ENCODE assay signal across 8 cellular contexts in the genomic region with DNA sequence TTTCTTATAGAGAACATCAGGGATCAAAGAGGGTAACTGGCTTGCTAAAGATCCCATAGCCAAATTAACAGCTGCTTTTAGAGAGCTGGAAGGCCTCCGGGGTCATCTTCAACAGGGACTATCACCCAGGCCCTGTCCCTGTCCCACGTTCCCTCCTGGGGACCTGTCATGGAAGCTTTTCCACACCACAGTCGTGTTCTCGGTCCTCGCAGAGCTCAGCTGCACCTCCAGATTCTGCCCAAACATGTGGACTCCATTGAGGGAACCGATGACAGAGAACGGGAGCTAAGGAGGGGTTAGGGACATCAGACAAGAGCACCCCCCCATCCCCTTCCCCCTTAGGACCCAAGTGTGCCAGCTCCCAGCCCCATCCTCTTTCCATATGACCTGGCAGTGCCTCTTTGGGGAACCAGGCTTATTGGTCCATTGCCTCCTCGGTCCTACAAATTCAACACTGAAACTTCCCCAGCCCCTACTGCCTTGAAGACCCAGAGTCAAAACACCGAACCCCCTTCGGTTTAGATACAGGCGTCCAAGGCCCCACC. TPM values are rescaled to one million over a fixed set of nuclear protein-coding genes. Genes with fewer than 3 reads are reported as not detected.
DNase-seq lines count a peak whose midpoint lies in the region; ATAC-seq and TF ChIP-seq lines count a peak whose summit lies in the region.

No MANE protein-coding gene starts in this region.

- H3K4me3 ChIP-seq in adrenal gland, result peak overlapping the region; percentile 63 to 100 (median 85)
- H3K4me3 ChIP-seq in left lung, result peak overlapping the region; percentile 54 to 65
- H3K4me3 ChIP-seq in thoracic aorta, result peak overlapping the region; percentile 83

- peak overlapping the region; percentile 77 for H3K4me3 Mint-ChIP-seq in activated CD4-positive, alpha-beta T cell treated with anti-CD3 and anti-CD28 coated beads for 36 hours

- H3K4me1 ChIP-seq in adrenal gland (replicated peaks in 1 of 2), result peaks cover 14 to 32% of the 10 kb centered on the region in 2 donors
- peaks cover 7 to 26% of the 10 kb centered on the region in 2 donors for H3K4me1 ChIP-seq in left lung
- H3K4me1 ChIP-seq in thoracic aorta (ENCODE audit: control insufficient read depth in 1 of 2, low read depth in 2 of 2), result peaks cover 18 to 33% of the 10 kb centered on the region in 2 donors

- WGBS in adrenal gland, 4 donors, result 43 to 73% (median 51%) methylated on average over 4 to 11 of the region's 11 CpGs

- no peaks in the 10 kb centered on the region for H3K27me3 Mint-ChIP-seq in activated CD4-positive, alpha-beta T cell treated with anti-CD3 and anti-CD28 coated beads for 36 hours

- CTCF ChIA-PET in activated CD4-positive, alpha-beta T cell treated with anti-CD3 and anti-CD28 coated beads for 36 hours (lab: Charles Lee), result interaction anchor here (0.7 kb wide), 1 partner anchor 38 kb away, joined by 3 read pairs; no protein-coding TSS in a partner anchor

- H3K27ac ChIP-seq in adrenal gland (peak overlapping the region in 4 of 5 donors; percentile 61 to 92 (median 78)), left lung (peak overlapping the region; percentile 91 to 95), thoracic aorta (peak overlapping the region; percentile 73 to 84)

- no peaks in the 10 kb centered on the region for H3K9me3 Mint-ChIP-seq in activated CD4-positive, alpha-beta T cell treated with anti-CD3 and anti-CD28 coated beads for 36 hours (ENCODE audit: low read depth)

- no peaks in the 10 kb centered on the region for H3K9me3 ChIP-seq in adrenal gland (replicated peaks in 1 of 3)
- no peaks in the 10 kb centered on the region for H3K9me3 ChIP-seq in left lung
- H3K9me3 ChIP-seq in thoracic aorta, result no peaks in the 10 kb centered on the region

- H3K27ac Mint-ChIP-seq in activated CD4-positive, alpha-beta T cell treated with anti-CD3 and anti-CD28 coated beads for 36 hours, result peak overlapping the region; percentile 97

- POLR2A ChIA-PET in activated CD4-positive, alpha-beta T cell treated with anti-CD3 and anti-CD28 coated beads for 36 hours (lab: Charles Lee), result interaction anchor here (0.5 to 0.7 kb wide), 3 partner anchors 38 to 171 kb away, joined by 3 read pairs; partner anchors contain the start of genes PTOV1 and SCAF1

- no peak for ATAC-seq in activated CD4-positive, alpha-beta T cell treated with anti-CD3 and anti-CD28 coated beads for 36 hours
- ATAC-seq in left lung (no peak), thoracic aorta (ENCODE audit: insufficient number of reproducible peaks, low FRiP score, low read depth) (no peak), HG03045 (IDR thresholded peaks at IDR 0.05; ENCODE audit: unreplicated experiment) (no peak), HG03354 (IDR thresholded peaks at IDR 0.05; ENCODE audit: poor library complexity, severe bottlenecking, unreplicated experiment) (no peak)

- H3K36me3 ChIP-seq in adrenal gland (replicated peaks in 1 of 2) (no peaks in the 10 kb centered on the region), left lung (no peaks in the 10 kb centered on the region), thoracic aorta (peaks cover under 1% of the 10 kb centered on the region)

- no peaks in the 10 kb centered on the region for H3K27me3 ChIP-seq in adrenal gland
- no peaks in the 10 kb centered on the region for H3K27me3 ChIP-seq in left lung
- H3K27me3 ChIP-seq in thoracic aorta (replicated peaks; ENCODE audit: insufficient read depth), result no peaks in the 10 kb centered on the region

- intact Hi-C loops in activated CD4-positive, alpha-beta T cell treated with anti-CD3 and anti-CD28 coated beads for 36 hours (cut with DNase I, micrococcal nuclease), result loop anchor here (2.0 to 5.0 kb wide), 5 partner anchors 38 to 316 kb away; partner anchors contain the start of genes RPS11 (in 2 of the 2), AKT1S1 (in 1 of the 2), PTOV1 (in 1 of the 2) and TBC1D17 (in 1 of the 2)
- intact Hi-C loops in adrenal gland (cut with DNase I) (no loop called here), left lung (cut with DNase I) (no loop called here)

- TF ChIP-seq CTCF in adrenal gland (IDR thresholded peaks at IDR 0.05) (no peak), left lung (IDR thresholded peaks at IDR 0.05) (no peak), thoracic aorta (IDR thresholded peaks at IDR 0.05) (no peak)

- peaks cover 32% of the 10 kb centered on the region for H3K4me1 Mint-ChIP-seq in activated CD4-positive, alpha-beta T cell treated with anti-CD3 and anti-CD28 coated beads for 36 hours

- TF ChIP-seq POLR2A in adrenal gland (IDR thresholded peaks at IDR 0.05), result no peak

- DNase-seq in activated CD4-positive, alpha-beta T cell treated with anti-CD3 and anti-CD28 coated beads for 36 hours, result no peak
- no peak for DNase-seq in activated CD4-positive, alpha-beta T cell treated with anti-CD3 and anti-CD28 coated beads, Interleukin-2, amount 50 U/mL, for 1 hour
- DNase-seq in adrenal gland (peak in 2 of 7 donors; percentile 23 to 32), left lung (no peak), thoracic aorta (ENCODE audit: low spot score) (no peak), NCI-H146 treated with DMSO at 0.1 percent for 48 hours (lab: John Stamatoyannopoulos, UW; ENCODE audit: unreplicated experiment) (no peak)

- H3K36me3 Mint-ChIP-seq in activated CD4-positive, alpha-beta T cell treated with anti-CD3 and anti-CD28 coated beads for 36 hours (ENCODE audit: low read depth), result peaks cover 3% of the 10 kb centered on the region

RNA-seq across cellular contexts. Expression of gene FUZ, which starts 0.6 kb away (rescaled TPM):
- total RNA-seq in activated CD4-positive, alpha-beta T cell treated with anti-CD3 and anti-CD28 coated beads for 36 hours, result 10 to 100 TPM; 15.6 to 18.8 TPM
- total RNA-seq in adrenal gland (10 to 100 TPM; 22.0 to 72.5 (median 45.7) TPM), left lung (10 to 100 TPM; 15.3 to 19.5 TPM), thoracic aorta (10 to 100 TPM; 23.6 to 27.3 TPM)
- polyA plus RNA-seq in adrenal gland, result 10 to 100 TPM in 2 of 3 donors, 1 to 10 TPM in 1; 7.6 to 62.0 (median 47.7) TPM

RNA-seq across cellular contexts. Expression of gene MED25, which starts 5.6 kb away (rescaled TPM):
- 10 to 100 TPM; 39.6 to 49.9 TPM for total RNA-seq in activated CD4-positive, alpha-beta T cell treated with anti-CD3 and anti-CD28 coated beads for 36 hours
- 100 to 1,000 TPM in 5 of 8 donors, 10 to 100 TPM in 3; 78.3 to 211 (median 107) TPM for total RNA-seq in adrenal gland
- 100 to 1,000 TPM in 2 of 3 donors, 10 to 100 TPM in 1; 71.2 to 457 (median 299) TPM for polyA plus RNA-seq in adrenal gland
- 10 to 100 TPM; 52.1 to 57.1 TPM for total RNA-seq in left lung
- 10 to 100 TPM; 29.8 to 37.0 TPM for total RNA-seq in thoracic aorta

RNA-seq across cellular contexts. Expression of gene PTOV1, which starts 38.4 kb away (rescaled TPM):
- 100 to 1,000 TPM in 1 of 2 experiments, 10 to 100 TPM in 1; 76.9 to 104 TPM for total RNA-seq in activated CD4-positive, alpha-beta T cell treated with anti-CD3 and anti-CD28 coated beads for 36 hours
- 100 to 1,000 TPM; 163 to 568 (median 275) TPM for total RNA-seq in adrenal gland
- 100 to 1,000 TPM in 2 of 3 donors, 10 to 100 TPM in 1; 78.7 to 620 (median 409) TPM for polyA plus RNA-seq in adrenal gland
- 100 to 1,000 TPM in 1 of 2 donors, 10 to 100 TPM in 1; 96.0 to 133 TPM for total RNA-seq in left lung
- total RNA-seq in thoracic aorta, result 10 to 100 TPM; 62.9 to 72.2 TPM

RNA-seq across cellular contexts. Expression of gene AP2A1, which starts 45.7 kb away (rescaled TPM):
- total RNA-seq in activated CD4-positive, alpha-beta T cell treated with anti-CD3 and anti-CD28 coated beads for 36 hours, result 100 to 1,000 TPM in 1 of 2 experiments, 10 to 100 TPM in 1; 79.4 to 102 TPM
- 100 to 1,000 TPM; 199 to 455 (median 265) TPM for total RNA-seq in adrenal gland
- polyA plus RNA-seq in adrenal gland, result 100 to 1,000 TPM in 1 of 3 donors, 10 to 100 TPM in 2; 71.5 to 131 (median 90.3) TPM
- 10 to 100 TPM; 84.9 to 87.6 TPM for total RNA-seq in left lung
- 10 to 100 TPM; 81.1 to 89.7 TPM for total RNA-seq in thoracic aorta

RNA-seq across cellular contexts. Expression of gene TSKS, which starts 49.4 kb away (rescaled TPM):
- total RNA-seq in activated CD4-positive, alpha-beta T cell treated with anti-CD3 and anti-CD28 coated beads for 36 hours, result 1 to 10 TPM; 1.9 to 2.1 TPM
- under 1 TPM in 4 of 8 donors, not detected in 4; 0.14 to 0.47 (median 0.35) TPM for total RNA-seq in adrenal gland
- polyA plus RNA-seq in adrenal gland, result 1 to 10 TPM in 1 of 3 donors, under 1 TPM in 1, not detected in 1; 0.94 to 1.7 TPM
- total RNA-seq in left lung, result under 1 TPM in 1 of 2 donors, not detected in 1; 0.39 TPM
- not detected for total RNA-seq in thoracic aorta

Comparison
In these comparisons a context has a peak if more than half of its experiments do, and no peak if none do; other contexts are left out.
1. intact Hi-C loops: an anchor here in activated CD4-positive, alpha-beta T cell treated with anti-CD3 and anti-CD28 coated beads for 36 hours (2.0 to 5.0 kb wide); none called in adrenal gland and left lung.